Comparison of ENCODE assay signal across 8 cellular contexts in genomic region chr12:18224745-18225144, GRCh38. TPM values are rescaled to one million over a fixed set of nuclear protein-coding genes. Genes with fewer than 3 reads are reported as not detected.
A peak's percentile ranks its signal among the peaks of the same experiment; 100 is the strongest.
DNase-seq lines count a peak whose midpoint lies in the region; ATAC-seq and TF ChIP-seq lines count a peak whose summit lies in the region.

No MANE protein-coding gene starts in this region.

- peak; percentile 19 to 22 for DNase-seq in NCI-H1930 (lab: John Stamatoyannopoulos, UW)
- DNase-seq in mesenchymal stem cell: peak; percentile 45
- no peak for DNase-seq in activated T-helper 1 cell treated with anti-CD3 and anti-CD28 coated beads, Interleukin-12 subunit alpha, Interleukin-12 subunit beta, Interleukin-2, Interleukin-4 antibody, amounts not matched to agents 30 ng/mL and 10 ng/mL and 1 ng/mL, durations not matched to agents 14 hours and 24 hours and 36 hours (ENCODE audit: low spot score)
- DNase-seq in spleen: no peak
- no peak for DNase-seq in OCI-M2 (lab: John Stamatoyannopoulos, UW; ENCODE audit: unreplicated experiment)

- H3K9me3 ChIP-seq in mesenchymal stem cell (ENCODE audit: control insufficient read depth, low read length) (no peaks in the 10 kb centered on the region), spleen (no peaks in the 10 kb centered on the region)

- no peaks in the 10 kb centered on the region for H3K79me1 ChIP-seq in mesenchymal stem cell (replicated peaks; ENCODE audit: low read length, poor library complexity, severe bottlenecking)

- TF ChIP-seq POLR2A in spleen (IDR thresholded peaks at IDR 0.05): no peak

- no peaks in the 10 kb centered on the region for H3K36me3 Mint-ChIP-seq in brain
- H3K36me3 Mint-ChIP-seq in activated T-helper 1 cell treated with anti-CD3 and anti-CD28 coated beads, Interleukin-12 subunit alpha, Interleukin-12 subunit beta, Interleukin-2, Interleukin-4 antibody, amounts not matched to agents 30 ng/mL and 10 ng/mL and 1 ng/mL, durations not matched to agents 14 hours and 24 hours and 36 hours (ENCODE audit: low read depth): no peaks in the 10 kb centered on the region

- TF ChIP-seq CTCF in brain (conservative IDR thresholded peaks at IDR 0.05): peak; percentile 68
- TF ChIP-seq CTCF in spleen (IDR thresholded peaks at IDR 0.05 in 8 of 11, conservative IDR thresholded peaks at IDR 0.05 in 3 of 11): peak in 3 of 11 experiments; percentile 20 to 26 (median 24)

- H3K4me2 ChIP-seq in mesenchymal stem cell (ENCODE audit: low read length, poor library complexity, severe bottlenecking): no peak overlapping the region

- H3K4me1 ChIP-seq in mesenchymal stem cell (ENCODE audit: control insufficient read depth, insufficient read depth, low read depth, low read length): no peaks in the 10 kb centered on the region
- no peaks in the 10 kb centered on the region for H3K4me1 ChIP-seq in spleen

- H2BK12ac ChIP-seq in mesenchymal stem cell (ENCODE audit: low read length in 2 of 2): no peak overlapping the region

- peaks cover 14% of the 10 kb centered on the region for H3K4me1 Mint-ChIP-seq in brain
- H3K4me1 Mint-ChIP-seq in activated T-helper 1 cell treated with anti-CD3 and anti-CD28 coated beads, Interleukin-12 subunit alpha, Interleukin-12 subunit beta, Interleukin-2, Interleukin-4 antibody, amounts not matched to agents 30 ng/mL and 10 ng/mL and 1 ng/mL, durations not matched to agents 14 hours and 24 hours and 36 hours (ENCODE audit: low read depth): no peaks in the 10 kb centered on the region

- H3K36me3 ChIP-seq in mesenchymal stem cell (ENCODE audit: control insufficient read depth in 1 of 2, insufficient read depth in 2 of 2, low read depth in 1 of 2, low read length in 2 of 2): no peaks in the 10 kb centered on the region
- H3K36me3 ChIP-seq in spleen: no peaks in the 10 kb centered on the region

- H3K27ac Mint-ChIP-seq in brain: no peak overlapping the region
- H3K27ac Mint-ChIP-seq in activated T-helper 1 cell treated with anti-CD3 and anti-CD28 coated beads, Interleukin-12 subunit alpha, Interleukin-12 subunit beta, Interleukin-2, Interleukin-4 antibody, amounts not matched to agents 30 ng/mL and 10 ng/mL and 1 ng/mL, durations not matched to agents 14 hours and 24 hours and 36 hours: no peak overlapping the region

- no peak overlapping the region for H3K27ac ChIP-seq in mesenchymal stem cell (ENCODE audit: low read length, poor library complexity, severe bottlenecking)
- H3K27ac ChIP-seq in spleen: no peak overlapping the region

- H3K9ac ChIP-seq in mesenchymal stem cell (ENCODE audit: low read length): peak overlapping the region; percentile 22

- H3K9me3 Mint-ChIP-seq in brain: no peaks in the 10 kb centered on the region
- H3K9me3 Mint-ChIP-seq in activated T-helper 1 cell treated with anti-CD3 and anti-CD28 coated beads, Interleukin-12 subunit alpha, Interleukin-12 subunit beta, Interleukin-2, Interleukin-4 antibody, amounts not matched to agents 30 ng/mL and 10 ng/mL and 1 ng/mL, durations not matched to agents 14 hours and 24 hours and 36 hours: no peaks in the 10 kb centered on the region

- intact Hi-C loops in activated T-helper 1 cell treated with anti-CD3 and anti-CD28 coated beads, Interleukin-12 subunit alpha, Interleukin-12 subunit beta, Interleukin-2, Interleukin-4 antibody, amounts not matched to agents 30 ng/mL and 10 ng/mL and 1 ng/mL, durations not matched to agents 14 hours and 24 hours and 36 hours (cut with micrococcal nuclease): loop anchor here (2.0 kb wide), 1 partner anchor 66 kb away; no protein-coding TSS in a partner anchor
- intact Hi-C loops in spleen (cut with DNase I; ENCODE audit: low total_unique reads): no loop called here

- H3K4me3 ChIP-seq in mesenchymal stem cell (ENCODE audit: insufficient read depth in 1 of 2, low read depth in 1 of 2, low read length in 2 of 2) (no peak overlapping the region), spleen (no peak overlapping the region)

- no peak overlapping the region for H2AK5ac ChIP-seq in mesenchymal stem cell (ENCODE audit: low read length, severe bottlenecking)

- H2BK5ac ChIP-seq in mesenchymal stem cell (ENCODE audit: low read depth, low read length, poor library complexity, severe bottlenecking): no peak overlapping the region

- H2BK120ac ChIP-seq in mesenchymal stem cell (ENCODE audit: low read depth, low read length): no peak overlapping the region

- H4K91ac ChIP-seq in mesenchymal stem cell (ENCODE audit: low read length): no peak overlapping the region

- no peak overlapping the region for H3K23ac ChIP-seq in mesenchymal stem cell (ENCODE audit: low read length in 2 of 2)

- ATAC-seq in GM18868 (IDR thresholded peaks at IDR 0.05; ENCODE audit: unreplicated experiment): peak; percentile 69
- ATAC-seq in GM18873 (IDR thresholded peaks at IDR 0.05; ENCODE audit: low FRiP score, unreplicated experiment): no peak

- no peaks in the 10 kb centered on the region for H3K27me3 ChIP-seq in mesenchymal stem cell (ENCODE audit: control insufficient read depth in 1 of 2, insufficient read depth in 1 of 2, low read length in 2 of 2)
- no peaks in the 10 kb centered on the region for H3K27me3 ChIP-seq in spleen (replicated peaks in 1 of 7)

- H3K18ac ChIP-seq in mesenchymal stem cell (ENCODE audit: low read depth in 1 of 2, low read length in 2 of 2): no peak overlapping the region

- no peak overlapping the region for H2AFZ ChIP-seq in mesenchymal stem cell (ENCODE audit: low read depth, low read length)

- H2BK15ac ChIP-seq in mesenchymal stem cell (ENCODE audit: low read depth, poor library complexity, severe bottlenecking): no peak overlapping the region

- no peak overlapping the region for H3K14ac ChIP-seq in mesenchymal stem cell (ENCODE audit: low read length in 2 of 2)

- no peak overlapping the region for H3K4ac ChIP-seq in mesenchymal stem cell (ENCODE audit: low read depth in 1 of 2, low read length in 2 of 2)

- H4K8ac ChIP-seq in mesenchymal stem cell (ENCODE audit: low read length): no peak overlapping the region

- no peak overlapping the region for H3K4me3 Mint-ChIP-seq in brain
- H3K4me3 Mint-ChIP-seq in activated T-helper 1 cell treated with anti-CD3 and anti-CD28 coated beads, Interleukin-12 subunit alpha, Interleukin-12 subunit beta, Interleukin-2, Interleukin-4 antibody, amounts not matched to agents 30 ng/mL and 10 ng/mL and 1 ng/mL, durations not matched to agents 14 hours and 24 hours and 36 hours: no peak overlapping the region

- no peaks in the 10 kb centered on the region for H3K27me3 Mint-ChIP-seq in brain
- H3K27me3 Mint-ChIP-seq in activated T-helper 1 cell treated with anti-CD3 and anti-CD28 coated beads, Interleukin-12 subunit alpha, Interleukin-12 subunit beta, Interleukin-2, Interleukin-4 antibody, amounts not matched to agents 30 ng/mL and 10 ng/mL and 1 ng/mL, durations not matched to agents 14 hours and 24 hours and 36 hours (ENCODE audit: insufficient read depth): no peaks in the 10 kb centered on the region

RNA-seq across cellular contexts. Expression of gene PIK3C2G, which starts 36.6 kb away (rescaled TPM):
- polyA plus RNA-seq in brain (ENCODE audit: insufficient read depth, low read depth, low replicate concordance) (not detected), spleen (not detected)
- polyA plus RNA-seq in mesenchymal stem cell (2013, experiment 1 of 2): not detected
- polyA plus RNA-seq in mesenchymal stem cell (2013, experiment 2 of 2): not detected
- total RNA-seq in activated T-helper 1 cell treated with anti-CD3 and anti-CD28 coated beads, Interleukin-12 subunit alpha, Interleukin-12 subunit beta, Interleukin-2, Interleukin-4 antibody, amounts not matched to agents 30 ng/mL and 10 ng/mL and 1 ng/mL, durations not matched to agents 14 hours and 24 hours and 36 hours: not detected in 2 replicates
- not detected for total RNA-seq in spleen

Comparison
In these comparisons a context has a peak if more than half of its experiments do, and no peak if none do; other contexts are left out.
1. DNase-seq: peak in NCI-H1930 (2 of 2) and mesenchymal stem cell (single experiment); none in activated T-helper 1 cell treated with anti-CD3 and anti-CD28 coated beads, Interleukin-12 subunit alpha, Interleukin-12 subunit beta, Interleukin-2, Interleukin-4 antibody, amounts not matched to agents 30 ng/mL and 10 ng/mL and 1 ng/mL, durations not matched to agents 14 hours and 24 hours and 36 hours (single experiment), spleen (single experiment) and OCI-M2 (single experiment).